In the genomic region with DNA sequence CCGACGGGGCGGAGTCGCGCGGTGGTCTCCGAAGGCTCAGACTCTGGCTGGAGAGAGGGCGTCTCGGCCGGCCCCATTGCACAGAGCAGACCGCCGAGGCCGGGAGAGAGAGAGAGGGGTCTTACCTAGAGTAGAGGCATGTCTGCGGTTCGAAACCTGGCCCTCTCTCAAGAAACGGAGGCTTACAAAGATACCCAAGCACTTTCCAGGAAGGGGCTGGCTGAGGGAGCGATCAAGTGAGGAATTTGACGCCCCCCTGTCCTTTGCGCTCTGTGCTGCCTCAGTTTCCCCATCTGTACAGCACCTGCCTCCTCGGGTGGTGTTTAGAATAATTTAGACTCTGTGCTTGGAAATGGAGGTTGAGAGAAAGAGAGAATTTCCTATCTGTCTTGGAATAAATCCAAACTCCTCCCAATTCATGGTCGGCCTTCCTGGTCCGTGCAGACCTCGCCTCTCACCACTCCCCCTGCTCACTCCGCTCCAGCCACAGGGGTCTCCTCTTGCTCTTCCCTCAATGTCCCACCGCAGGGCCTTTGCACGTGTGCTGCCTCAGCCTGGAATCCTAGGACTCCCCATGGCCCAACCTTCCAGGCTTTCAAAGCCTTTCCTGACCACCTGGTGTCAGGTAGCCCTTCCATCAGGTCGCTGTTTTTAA, we compare ENCODE assay signal across 1 cellular context.
TF ChIP-seq lines count a peak whose summit lies in the region.

No MANE protein-coding gene starts in this region.

TF ChIP-seq in HepG2, 621 proteins besides CTCF, POLR2A, EP300 and RAD21 (continued from another document and continues in another):
- TF ChIP-seq, protein P1, sequence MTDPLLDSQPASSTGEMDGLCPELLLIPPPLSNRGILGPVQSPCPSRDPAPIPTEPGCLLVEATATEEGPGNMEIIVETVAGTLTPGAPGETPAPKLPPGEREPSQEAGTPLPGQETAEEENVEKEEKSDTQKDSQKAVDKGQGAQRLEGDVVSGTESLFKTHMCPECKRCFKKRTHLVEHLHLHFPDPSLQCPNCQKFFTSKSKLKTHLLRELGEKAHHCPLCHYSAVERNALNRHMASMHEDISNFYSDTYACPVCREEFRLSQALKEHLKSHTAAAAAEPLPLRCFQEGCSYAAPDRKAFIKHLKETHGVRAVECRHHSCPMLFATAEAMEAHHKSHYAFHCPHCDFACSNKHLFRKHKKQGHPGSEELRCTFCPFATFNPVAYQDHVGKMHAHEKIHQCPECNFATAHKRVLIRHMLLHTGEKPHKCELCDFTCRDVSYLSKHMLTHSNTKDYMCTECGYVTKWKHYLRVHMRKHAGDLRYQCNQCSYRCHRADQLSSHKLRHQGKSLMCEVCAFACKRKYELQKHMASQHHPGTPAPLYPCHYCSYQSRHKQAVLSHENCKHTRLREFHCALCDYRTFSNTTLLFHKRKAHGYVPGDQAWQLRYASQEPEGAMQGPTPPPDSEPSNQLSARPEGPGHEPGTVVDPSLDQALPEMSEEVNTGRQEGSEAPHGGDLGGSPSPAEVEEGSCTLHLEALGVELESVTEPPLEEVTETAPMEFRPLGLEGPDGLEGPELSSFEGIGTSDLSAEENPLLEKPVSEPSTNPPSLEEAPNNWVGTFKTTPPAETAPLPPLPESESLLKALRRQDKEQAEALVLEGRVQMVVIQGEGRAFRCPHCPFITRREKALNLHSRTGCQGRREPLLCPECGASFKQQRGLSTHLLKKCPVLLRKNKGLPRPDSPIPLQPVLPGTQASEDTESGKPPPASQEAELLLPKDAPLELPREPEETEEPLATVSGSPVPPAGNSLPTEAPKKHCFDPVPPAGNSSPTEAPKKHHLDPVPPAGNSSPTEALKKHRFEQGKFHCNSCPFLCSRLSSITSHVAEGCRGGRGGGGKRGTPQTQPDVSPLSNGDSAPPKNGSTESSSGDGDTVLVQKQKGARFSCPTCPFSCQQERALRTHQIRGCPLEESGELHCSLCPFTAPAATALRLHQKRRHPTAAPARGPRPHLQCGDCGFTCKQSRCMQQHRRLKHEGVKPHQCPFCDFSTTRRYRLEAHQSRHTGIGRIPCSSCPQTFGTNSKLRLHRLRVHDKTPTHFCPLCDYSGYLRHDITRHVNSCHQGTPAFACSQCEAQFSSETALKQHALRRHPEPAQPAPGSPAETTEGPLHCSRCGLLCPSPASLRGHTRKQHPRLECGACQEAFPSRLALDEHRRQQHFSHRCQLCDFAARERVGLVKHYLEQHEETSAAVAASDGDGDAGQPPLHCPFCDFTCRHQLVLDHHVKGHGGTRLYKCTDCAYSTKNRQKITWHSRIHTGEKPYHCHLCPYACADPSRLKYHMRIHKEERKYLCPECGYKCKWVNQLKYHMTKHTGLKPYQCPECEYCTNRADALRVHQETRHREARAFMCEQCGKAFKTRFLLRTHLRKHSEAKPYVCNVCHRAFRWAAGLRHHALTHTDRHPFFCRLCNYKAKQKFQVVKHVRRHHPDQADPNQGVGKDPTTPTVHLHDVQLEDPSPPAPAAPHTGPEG (CRISPR knock-in tag; IDR thresholded peaks at IDR 0.05): no peak
- TF ChIP-seq HNRNPK (IDR thresholded peaks at IDR 0.05; ENCODE audit: low read depth, low read length, poor library complexity, severe bottlenecking) (no peak), RELA (CRISPR knock-in tag; IDR thresholded peaks at IDR 0.05) (no peak), RFXANK (CRISPR knock-in tag; IDR thresholded peaks at IDR 0.05) (no peak), ZNF292 (CRISPR knock-in tag; IDR thresholded peaks at IDR 0.05; ENCODE audit: borderline replicate concordance, low read depth) (no peak), ZNF224 (CRISPR knock-in tag; IDR thresholded peaks at IDR 0.05) (peak; percentile 62; the same call in 1 of the 2 replicates), ZNF883 (CRISPR knock-in tag; IDR thresholded peaks at IDR 0.05; ENCODE audit: not compliant biosample characterization) (no peak), TMF1 (CRISPR knock-in tag; IDR thresholded peaks at IDR 0.05; ENCODE audit: low read depth) (no peak), ZNF101 (CRISPR knock-in tag; IDR thresholded peaks at IDR 0.05; ENCODE audit: borderline replicate concordance, low read depth) (no peak), SRSF1 (optimal IDR thresholded peaks at IDR 0.05; ENCODE audit: low read depth, low read length) (peak; percentile 11), PHF20 (CRISPR knock-in tag; IDR thresholded peaks at IDR 0.05) (0 out of 2 replicates have a peak, but pooled peaks have one; percentile 38), PRMT3 (CRISPR knock-in tag; IDR thresholded peaks at IDR 0.05; ENCODE audit: borderline replicate concordance, low read depth) (no peak), BCL6 (CRISPR knock-in tag; IDR thresholded peaks at IDR 0.05) (no peak), ZNF660 (CRISPR knock-in tag; IDR thresholded peaks at IDR 0.05; ENCODE audit: borderline replicate concordance, low read depth) (no peak), MAZ (IDR thresholded peaks at IDR 0.05; ENCODE audit: borderline replicate concordance, low read depth, low read length) (no peak), MAZ (CRISPR knock-in tag; IDR thresholded peaks at IDR 0.05; ENCODE audit: low read depth) (no peak), ZNF496 (CRISPR knock-in tag; IDR thresholded peaks at IDR 0.05; ENCODE audit: insufficient replicate concordance) (no peak), FOXA3 (CRISPR knock-in tag; IDR thresholded peaks at IDR 0.05) (no peak), ZNF484 (CRISPR knock-in tag; IDR thresholded peaks at IDR 0.05; ENCODE audit: borderline replicate concordance, low read depth) (no peak), SALL2 (CRISPR knock-in tag; IDR thresholded peaks at IDR 0.05) (no peak)
- TF ChIP-seq, protein P2, sequence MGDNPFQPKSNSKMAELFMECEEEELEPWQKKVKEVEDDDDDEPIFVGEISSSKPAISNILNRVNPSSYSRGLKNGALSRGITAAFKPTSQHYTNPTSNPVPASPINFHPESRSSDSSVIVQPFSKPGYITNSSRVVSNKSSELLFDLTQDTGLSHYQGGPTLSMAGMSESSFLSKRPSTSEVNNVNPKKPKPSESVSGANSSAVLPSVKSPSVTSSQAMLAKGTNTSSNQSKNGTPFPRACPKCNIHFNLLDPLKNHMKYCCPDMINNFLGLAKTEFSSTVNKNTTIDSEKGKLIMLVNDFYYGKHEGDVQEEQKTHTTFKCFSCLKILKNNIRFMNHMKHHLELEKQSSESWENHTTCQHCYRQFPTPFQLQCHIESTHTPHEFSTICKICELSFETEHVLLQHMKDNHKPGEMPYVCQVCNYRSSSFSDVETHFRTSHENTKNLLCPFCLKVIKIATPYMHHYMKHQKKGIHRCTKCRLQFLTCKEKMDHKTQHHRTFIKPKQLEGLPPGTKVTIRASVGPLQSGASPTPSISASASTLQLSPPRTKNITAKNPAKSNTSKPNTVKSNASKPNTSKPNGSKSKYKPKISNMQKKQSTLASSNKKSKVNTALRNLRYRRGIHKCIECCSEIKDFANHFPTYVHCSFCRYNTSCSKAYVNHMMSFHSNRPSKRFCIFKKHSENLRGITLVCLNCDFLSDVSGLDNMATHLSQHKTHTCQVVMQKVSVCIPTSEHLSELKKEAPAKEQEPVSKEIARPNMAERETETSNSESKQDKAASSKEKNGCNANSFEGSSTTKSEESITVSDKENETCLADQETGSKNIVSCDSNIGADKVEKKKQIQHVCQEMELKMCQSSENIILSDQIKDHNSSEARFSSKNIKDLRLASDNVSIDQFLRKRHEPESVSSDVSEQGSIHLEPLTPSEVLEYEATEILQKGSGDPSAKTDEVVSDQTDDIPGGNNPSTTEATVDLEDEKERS (CRISPR knock-in tag; IDR thresholded peaks at IDR 0.05): no peak
- TF ChIP-seq, protein P3, sequence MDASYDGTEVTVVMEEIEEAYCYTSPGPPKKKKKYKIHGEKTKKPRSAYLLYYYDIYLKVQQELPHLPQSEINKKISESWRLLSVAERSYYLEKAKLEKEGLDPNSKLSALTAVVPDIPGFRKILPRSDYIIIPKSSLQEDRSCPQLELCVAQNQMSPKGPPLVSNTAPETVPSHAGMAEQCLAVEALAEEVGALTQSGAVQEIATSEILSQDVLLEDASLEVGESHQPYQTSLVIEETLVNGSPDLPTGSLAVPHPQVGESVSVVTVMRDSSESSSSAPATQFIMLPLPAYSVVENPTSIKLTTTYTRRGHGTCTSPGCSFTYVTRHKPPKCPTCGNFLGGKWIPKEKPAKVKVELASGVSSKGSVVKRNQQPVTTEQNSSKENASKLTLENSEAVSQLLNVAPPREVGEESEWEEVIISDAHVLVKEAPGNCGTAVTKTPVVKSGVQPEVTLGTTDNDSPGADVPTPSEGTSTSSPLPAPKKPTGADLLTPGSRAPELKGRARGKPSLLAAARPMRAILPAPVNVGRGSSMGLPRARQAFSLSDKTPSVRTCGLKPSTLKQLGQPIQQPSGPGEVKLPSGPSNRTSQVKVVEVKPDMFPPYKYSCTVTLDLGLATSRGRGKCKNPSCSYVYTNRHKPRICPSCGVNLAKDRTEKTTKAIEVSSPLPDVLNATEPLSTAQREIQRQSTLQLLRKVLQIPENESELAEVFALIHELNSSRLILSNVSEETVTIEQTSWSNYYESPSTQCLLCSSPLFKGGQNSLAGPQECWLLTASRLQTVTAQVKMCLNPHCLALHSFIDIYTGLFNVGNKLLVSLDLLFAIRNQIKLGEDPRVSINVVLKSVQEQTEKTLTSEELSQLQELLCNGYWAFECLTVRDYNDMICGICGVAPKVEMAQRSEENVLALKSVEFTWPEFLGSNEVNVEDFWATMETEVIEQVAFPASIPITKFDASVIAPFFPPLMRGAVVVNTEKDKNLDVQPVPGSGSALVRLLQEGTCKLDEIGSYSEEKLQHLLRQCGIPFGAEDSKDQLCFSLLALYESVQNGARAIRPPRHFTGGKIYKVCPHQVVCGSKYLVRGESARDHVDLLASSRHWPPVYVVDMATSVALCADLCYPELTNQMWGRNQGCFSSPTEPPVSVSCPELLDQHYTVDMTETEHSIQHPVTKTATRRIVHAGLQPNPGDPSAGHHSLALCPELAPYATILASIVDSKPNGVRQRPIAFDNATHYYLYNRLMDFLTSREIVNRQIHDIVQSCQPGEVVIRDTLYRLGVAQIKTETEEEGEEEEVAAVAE (CRISPR knock-in tag; IDR thresholded peaks at IDR 0.05; ENCODE audit: borderline replicate concordance): no peak
- TF ChIP-seq, protein P4, sequence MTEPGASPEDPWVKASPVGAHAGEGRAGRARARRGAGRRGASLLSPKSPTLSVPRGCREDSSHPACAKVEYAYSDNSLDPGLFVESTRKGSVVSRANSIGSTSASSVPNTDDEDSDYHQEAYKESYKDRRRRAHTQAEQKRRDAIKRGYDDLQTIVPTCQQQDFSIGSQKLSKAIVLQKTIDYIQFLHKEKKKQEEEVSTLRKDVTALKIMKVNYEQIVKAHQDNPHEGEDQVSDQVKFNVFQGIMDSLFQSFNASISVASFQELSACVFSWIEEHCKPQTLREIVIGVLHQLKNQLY (CRISPR knock-in tag; IDR thresholded peaks at IDR 0.05): no peak
- TF ChIP-seq, protein P5, sequence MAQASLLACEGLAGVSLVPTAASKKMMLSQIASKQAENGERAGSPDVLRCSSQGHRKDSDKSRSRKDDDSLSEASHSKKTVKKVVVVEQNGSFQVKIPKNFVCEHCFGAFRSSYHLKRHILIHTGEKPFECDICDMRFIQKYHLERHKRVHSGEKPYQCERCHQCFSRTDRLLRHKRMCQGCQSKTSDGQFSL (CRISPR knock-in tag; IDR thresholded peaks at IDR 0.05): no peak
- TF ChIP-seq, protein P6, sequence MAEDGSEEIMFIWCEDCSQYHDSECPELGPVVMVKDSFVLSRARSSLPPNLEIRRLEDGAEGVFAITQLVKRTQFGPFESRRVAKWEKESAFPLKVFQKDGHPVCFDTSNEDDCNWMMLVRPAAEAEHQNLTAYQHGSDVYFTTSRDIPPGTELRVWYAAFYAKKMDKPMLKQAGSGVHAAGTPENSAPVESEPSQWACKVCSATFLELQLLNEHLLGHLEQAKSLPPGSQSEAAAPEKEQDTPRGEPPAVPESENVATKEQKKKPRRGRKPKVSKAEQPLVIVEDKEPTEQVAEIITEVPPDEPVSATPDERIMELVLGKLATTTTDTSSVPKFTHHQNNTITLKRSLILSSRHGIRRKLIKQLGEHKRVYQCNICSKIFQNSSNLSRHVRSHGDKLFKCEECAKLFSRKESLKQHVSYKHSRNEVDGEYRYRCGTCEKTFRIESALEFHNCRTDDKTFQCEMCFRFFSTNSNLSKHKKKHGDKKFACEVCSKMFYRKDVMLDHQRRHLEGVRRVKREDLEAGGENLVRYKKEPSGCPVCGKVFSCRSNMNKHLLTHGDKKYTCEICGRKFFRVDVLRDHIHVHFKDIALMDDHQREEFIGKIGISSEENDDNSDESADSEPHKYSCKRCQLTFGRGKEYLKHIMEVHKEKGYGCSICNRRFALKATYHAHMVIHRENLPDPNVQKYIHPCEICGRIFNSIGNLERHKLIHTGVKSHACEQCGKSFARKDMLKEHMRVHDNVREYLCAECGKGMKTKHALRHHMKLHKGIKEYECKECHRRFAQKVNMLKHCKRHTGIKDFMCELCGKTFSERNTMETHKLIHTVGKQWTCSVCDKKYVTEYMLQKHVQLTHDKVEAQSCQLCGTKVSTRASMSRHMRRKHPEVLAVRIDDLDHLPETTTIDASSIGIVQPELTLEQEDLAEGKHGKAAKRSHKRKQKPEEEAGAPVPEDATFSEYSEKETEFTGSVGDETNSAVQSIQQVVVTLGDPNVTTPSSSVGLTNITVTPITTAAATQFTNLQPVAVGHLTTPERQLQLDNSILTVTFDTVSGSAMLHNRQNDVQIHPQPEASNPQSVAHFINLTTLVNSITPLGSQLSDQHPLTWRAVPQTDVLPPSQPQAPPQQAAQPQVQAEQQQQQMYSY (CRISPR knock-in tag; IDR thresholded peaks at IDR 0.05): no peak
- TF ChIP-seq, protein P7, sequence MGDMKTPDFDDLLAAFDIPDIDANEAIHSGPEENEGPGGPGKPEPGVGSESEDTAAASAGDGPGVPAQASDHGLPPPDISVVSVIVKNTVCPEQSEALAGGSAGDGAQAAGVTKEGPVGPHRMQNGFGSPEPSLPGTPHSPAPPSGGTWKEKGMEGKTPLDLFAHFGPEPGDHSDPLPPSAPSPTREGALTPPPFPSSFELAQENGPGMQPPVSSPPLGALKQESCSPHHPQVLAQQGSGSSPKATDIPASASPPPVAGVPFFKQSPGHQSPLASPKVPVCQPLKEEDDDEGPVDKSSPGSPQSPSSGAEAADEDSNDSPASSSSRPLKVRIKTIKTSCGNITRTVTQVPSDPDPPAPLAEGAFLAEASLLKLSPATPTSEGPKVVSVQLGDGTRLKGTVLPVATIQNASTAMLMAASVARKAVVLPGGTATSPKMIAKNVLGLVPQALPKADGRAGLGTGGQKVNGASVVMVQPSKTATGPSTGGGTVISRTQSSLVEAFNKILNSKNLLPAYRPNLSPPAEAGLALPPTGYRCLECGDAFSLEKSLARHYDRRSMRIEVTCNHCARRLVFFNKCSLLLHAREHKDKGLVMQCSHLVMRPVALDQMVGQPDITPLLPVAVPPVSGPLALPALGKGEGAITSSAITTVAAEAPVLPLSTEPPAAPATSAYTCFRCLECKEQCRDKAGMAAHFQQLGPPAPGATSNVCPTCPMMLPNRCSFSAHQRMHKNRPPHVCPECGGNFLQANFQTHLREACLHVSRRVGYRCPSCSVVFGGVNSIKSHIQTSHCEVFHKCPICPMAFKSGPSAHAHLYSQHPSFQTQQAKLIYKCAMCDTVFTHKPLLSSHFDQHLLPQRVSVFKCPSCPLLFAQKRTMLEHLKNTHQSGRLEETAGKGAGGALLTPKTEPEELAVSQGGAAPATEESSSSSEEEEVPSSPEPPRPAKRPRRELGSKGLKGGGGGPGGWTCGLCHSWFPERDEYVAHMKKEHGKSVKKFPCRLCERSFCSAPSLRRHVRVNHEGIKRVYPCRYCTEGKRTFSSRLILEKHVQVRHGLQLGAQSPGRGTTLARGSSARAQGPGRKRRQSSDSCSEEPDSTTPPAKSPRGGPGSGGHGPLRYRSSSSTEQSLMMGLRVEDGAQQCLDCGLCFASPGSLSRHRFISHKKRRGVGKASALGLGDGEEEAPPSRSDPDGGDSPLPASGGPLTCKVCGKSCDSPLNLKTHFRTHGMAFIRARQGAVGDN (CRISPR knock-in tag; IDR thresholded peaks at IDR 0.05): 0 out of 2 replicates have a peak, but pooled peaks have one; percentile 11
